In the genomic region with DNA sequence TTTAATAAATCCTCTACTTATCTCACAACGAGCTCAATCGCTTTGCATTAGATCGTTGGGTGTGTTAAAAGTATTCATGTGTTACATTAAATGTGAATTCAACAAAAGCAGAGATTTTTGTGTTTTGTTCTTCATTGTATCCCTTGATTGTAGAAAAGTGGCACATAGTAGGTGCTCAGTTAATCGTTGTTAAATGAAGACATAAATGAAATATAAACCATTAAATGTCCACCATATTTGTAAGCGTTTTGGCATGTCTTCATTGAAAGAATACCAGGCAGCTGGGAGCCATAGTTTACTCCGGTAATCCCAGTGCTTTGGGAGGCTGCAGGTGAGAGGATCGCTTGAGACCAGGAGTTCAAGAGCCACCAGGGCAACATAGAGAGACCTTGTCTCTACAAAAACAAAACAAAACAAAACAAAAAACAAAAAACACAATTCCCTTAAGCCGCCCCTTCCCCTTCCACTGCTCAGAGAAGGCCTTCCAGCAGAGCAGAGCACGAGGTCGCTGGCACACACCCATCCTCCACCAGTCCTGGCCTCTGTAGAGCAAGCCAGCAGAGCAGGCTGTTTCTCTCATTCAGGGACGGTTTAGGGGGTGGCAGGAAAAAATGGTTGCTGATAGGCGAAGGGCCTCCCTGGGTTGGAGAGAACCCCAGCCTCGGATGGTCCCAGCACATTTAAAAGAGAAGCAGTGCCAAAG, we compare ENCODE assay signal across 8 cellular contexts. TPM values are rescaled to one million over a fixed set of nuclear protein-coding genes. Genes with fewer than 3 reads are reported as not detected.
DNase-seq lines count a peak whose midpoint lies in the region; ATAC-seq, FAIRE-seq and TF ChIP-seq lines count a peak whose summit lies in the region.

No MANE protein-coding gene starts in this region.

- H3K27ac Mint-ChIP-seq in chondrocyte (ENCODE audit: unreplicated experiment) (peak overlapping the region; percentile 81), mesothelial cell of epicardium (peak overlapping the region; percentile 25)

- no peak for FAIRE-seq in urothelium cell line (lab: Jason Lieb, UNC)

- H3K4me1 Mint-ChIP-seq in chondrocyte (ENCODE audit: low read depth): peaks cover 48% of the 10 kb centered on the region
- peaks cover 11% of the 10 kb centered on the region for H3K4me1 Mint-ChIP-seq in mesothelial cell of epicardium

- ATAC-seq in HG03039 (IDR thresholded peaks at IDR 0.05; ENCODE audit: unreplicated experiment): peak; percentile 18

- DNase-seq in stimulated activated CD4-positive, alpha-beta T cell treated with anti-CD3 and anti-CD28 coated beads, Interleukin-1b, Interleukin-23, amount 100 ng/mL, for 48 hours: peak; percentile 34
- no peak for DNase-seq in stimulated activated CD4-positive, alpha-beta T cell treated with anti-CD3 and anti-CD28 coated beads, Interleukin-12 subunit alpha, Interleukin-12 subunit beta, amount 100 ng/mL, for 4 hours
- DNase-seq in RPMI8226: peak; percentile 77
- DNase-seq in chondrocyte (ENCODE audit: low spot score): no peak
- DNase-seq in mesothelial cell of epicardium (ENCODE audit: low spot score in 2 of 2, unreplicated experiment in 2 of 2): no peak
- peak; percentile 25 for DNase-seq in urothelium cell line (ENCODE audit: low spot score)
- DNase-seq in GM19238 (ENCODE audit: insufficient read length, low spot score): no peak

- H3K27me3 Mint-ChIP-seq in chondrocyte (ENCODE audit: low read depth): no peaks in the 10 kb centered on the region
- H3K27me3 Mint-ChIP-seq in mesothelial cell of epicardium (ENCODE audit: low read depth): no peaks in the 10 kb centered on the region

- TF ChIP-seq CTCF in chondrocyte (IDR thresholded peaks at IDR 0.05) (no peak), mesothelial cell of epicardium (IDR thresholded peaks at IDR 0.05; ENCODE audit: unreplicated experiment) (no peak)

- H3K4me3 Mint-ChIP-seq in chondrocyte (ENCODE audit: unreplicated experiment) (peak overlapping the region; percentile 86), mesothelial cell of epicardium (peak overlapping the region; percentile 85)

- H3K36me3 Mint-ChIP-seq in chondrocyte (ENCODE audit: low read depth): peaks cover 2% of the 10 kb centered on the region
- H3K36me3 Mint-ChIP-seq in mesothelial cell of epicardium: no peaks in the 10 kb centered on the region

- H3K9me3 Mint-ChIP-seq in chondrocyte (ENCODE audit: low read depth) (no peaks in the 10 kb centered on the region), mesothelial cell of epicardium (no peaks in the 10 kb centered on the region)

RNA-seq across cellular contexts. Expression of gene CHD9, which starts 0.7 kb away (rescaled TPM):
- total RNA-seq in chondrocyte (68.6 to 116 TPM (median 72.7 TPM) in 3 replicates), mesothelial cell of epicardium (108 to 119 TPM (median 110 TPM) in 3 replicates)

RNA-seq across cellular contexts. Expression of gene CHD9NB, which starts 1.4 kb away (rescaled TPM):
- total RNA-seq in chondrocyte (0.85 to 3.1 TPM (median 1.5 TPM) in 3 replicates), mesothelial cell of epicardium (0.29 to 0.44 TPM (median 0.43 TPM) in 3 replicates)

Comparison
In these comparisons a context has a peak if more than half of its experiments do, and no peak if none do; other contexts are left out.
1. DNase-seq: peak in stimulated activated CD4-positive, alpha-beta T cell treated with anti-CD3 and anti-CD28 coated beads, Interleukin-1b, Interleukin-23, amount 100 ng/mL, for 48 hours (single experiment), RPMI8226 (single experiment) and urothelium cell line (single experiment); none in stimulated activated CD4-positive, alpha-beta T cell treated with anti-CD3 and anti-CD28 coated beads, Interleukin-12 subunit alpha, Interleukin-12 subunit beta, amount 100 ng/mL, for 4 hours (single experiment), chondrocyte (single experiment), mesothelial cell of epicardium (0 of 2) and GM19238 (single experiment).